Comparison of ENCODE assay signal across 3 cellular contexts in the genomic region with DNA sequence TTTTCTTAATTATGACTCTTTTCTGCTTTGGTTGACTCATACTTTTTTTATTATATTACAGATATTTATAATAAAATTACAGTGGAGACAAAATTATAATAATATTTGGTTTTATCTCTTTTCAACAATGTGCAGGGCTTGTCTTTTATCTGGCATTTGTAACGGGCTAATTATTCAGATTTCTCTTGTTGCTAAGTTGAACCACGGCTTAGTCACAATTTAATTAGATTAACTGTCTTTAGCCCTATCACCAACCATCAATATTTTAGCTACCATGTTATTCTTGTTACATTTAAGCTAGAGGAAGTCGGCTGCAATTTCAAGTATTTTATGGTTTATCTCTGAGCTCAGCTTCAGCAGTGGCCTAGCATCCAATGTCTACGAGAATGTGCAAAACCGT.
"Had no signal": no experiment of that assay in that cellular context is flagged by ENCODE, and none has a peak within 500 bp of the region (broad histone marks: within the 10 kb centered on the region; RNA-seq: fewer than 3 reads in every experiment).

No MANE protein-coding gene starts in this region.

- ATAC-seq: GM12878 had no signal

- DNase-seq: GDM1, GF-D8 had no signal

- H3K4me3 ChIP-seq: GM12878 had no signal
